In genomic region chr2:74374509-74375205, GRCh38 we compare ENCODE assay signal across 9 cellular contexts. TPM values are rescaled to one million over a fixed set of nuclear protein-coding genes. Genes with fewer than 3 reads are reported as not detected.
DNase-seq lines count a peak whose midpoint lies in the region; ATAC-seq and TF ChIP-seq lines count a peak whose summit lies in the region.
"Had no signal": no experiment of that assay in that cellular context is flagged by ENCODE, and none has a peak within 500 bp of the region (broad histone marks: within the 10 kb centered on the region; RNA-seq: fewer than 3 reads in every experiment).

No MANE protein-coding gene starts in this region.

- peaks cover 0 to 54% of the 10 kb centered on the region in 2 donors for H3K36me3 ChIP-seq in left lung

- peak; percentile 34 for DNase-seq in AG09319 (ENCODE audit: extremely low read depth, low read depth)
- DNase-seq in NCI-H2081 treated with DMSO at 0.1 percent for 48 hours (lab: John Stamatoyannopoulos, UW): peak; percentile 51
- DNase-seq in dermis blood vessel endothelial cell: peak; percentile 19
- peak in 1 of 2 donors; percentile 49 for DNase-seq in left lung
- DNase-seq in type B pancreatic cell (ENCODE audit: extremely low spot score, unreplicated experiment): no peak
- DNase-seq in stimulated activated CD4-positive, alpha-beta T cell treated with anti-CD3 and anti-CD28 coated beads, Interleukin-4, amount 100 ng/mL, for 1 hour: no peak
- no peak for DNase-seq in HuH-7 (ENCODE audit: low spot score)

- H3K4me1 ChIP-seq in left lung: peaks cover 0 to 10% of the 10 kb centered on the region in 2 donors

- H3K27ac Mint-ChIP-seq in type B pancreatic cell: peak overlapping the region; percentile 85
- H3K27ac Mint-ChIP-seq: T-helper 1 cell treated with Interleukin-12 subunit alpha and Interleukin-12 subunit beta and Interleukin-4 antibody, amounts not matched to agents 30 μg/mL and 1 μg/mL, for 36 hours had no signal

- no peaks in the 10 kb centered on the region for H3K9me3 ChIP-seq in left lung

- H3K9me3 Mint-ChIP-seq in type B pancreatic cell: no peaks in the 10 kb centered on the region
- H3K9me3 Mint-ChIP-seq: T-helper 1 cell treated with Interleukin-12 subunit alpha and Interleukin-12 subunit beta and Interleukin-4 antibody, amounts not matched to agents 30 μg/mL and 1 μg/mL, for 36 hours had no signal

- TF ChIP-seq CTCF in AG09319 (IDR thresholded peaks at IDR 0.05; ENCODE audit: low read depth, low read length) (no peak), left lung (IDR thresholded peaks at IDR 0.05) (no peak), type B pancreatic cell (conservative IDR thresholded peaks at IDR 0.05) (no peak)

- intact Hi-C loops in left lung (cut with DNase I): no loop called here

- no peak overlapping the region for H3K27ac ChIP-seq in left lung

- no peaks in the 10 kb centered on the region for H3K27me3 ChIP-seq in left lung

- peak; percentile 86 for ATAC-seq in left lung
- ATAC-seq in HG02759 (IDR thresholded peaks at IDR 0.05; ENCODE audit: unreplicated experiment): no peak

- H3K36me3 Mint-ChIP-seq in type B pancreatic cell: peaks cover 26% of the 10 kb centered on the region

- H3K4me3 ChIP-seq in left lung: no peak overlapping the region

- no peaks in the 10 kb centered on the region for H3K27me3 Mint-ChIP-seq in type B pancreatic cell

- peak overlapping the region; percentile 88 for H3K4me3 Mint-ChIP-seq in type B pancreatic cell
- H3K4me3 Mint-ChIP-seq: T-helper 1 cell treated with Interleukin-12 subunit alpha and Interleukin-12 subunit beta and Interleukin-4 antibody, amounts not matched to agents 30 μg/mL and 1 μg/mL, for 36 hours had no signal

- peaks cover 28% of the 10 kb centered on the region for H3K4me1 Mint-ChIP-seq in type B pancreatic cell (ENCODE audit: unreplicated experiment)

RNA-seq across cellular contexts. Expression of gene DCTN1, which starts 5.5 kb away (rescaled TPM):
- 160 and 207 TPM in 2 replicates for total RNA-seq in dermis blood vessel endothelial cell
- total RNA-seq in left lung: 100 to 1,000 TPM; 121 to 132 TPM
- 120 and 165 TPM in 2 replicates for total RNA-seq in type B pancreatic cell (ENCODE audit: low replicate concordance)

RNA-seq across cellular contexts. Expression of gene SLC4A5, which starts 31.4 kb away (rescaled TPM):
- total RNA-seq in dermis blood vessel endothelial cell: 0.33 TPM in 1 of 2 replicates, not detected in the other
- total RNA-seq in left lung: 1 to 10 TPM; 2.0 to 8.2 TPM
- total RNA-seq in type B pancreatic cell (ENCODE audit: low replicate concordance): 1.5 and 6.4 TPM in 2 replicates

RNA-seq across cellular contexts. Expression of gene C2orf81, which starts 46.8 kb away (rescaled TPM):
- total RNA-seq in dermis blood vessel endothelial cell (0.14 and 0.17 TPM in 2 replicates), left lung (1 to 10 TPM; 2.8 to 3.4 TPM), type B pancreatic cell (ENCODE audit: low replicate concordance) (2.9 and 10.4 TPM in 2 replicates)

RNA-seq across cellular contexts. Expression of gene WDR54, which starts 46.9 kb away (rescaled TPM):
- total RNA-seq in dermis blood vessel endothelial cell (23.3 and 36.9 TPM in 2 replicates), left lung (10 to 100 TPM in 1 of 2 donors, 1 to 10 TPM in 1; 9.2 to 17.7 TPM), type B pancreatic cell (ENCODE audit: low replicate concordance) (10.0 and 41.7 TPM in 2 replicates)

Comparison
In these comparisons a context has a peak if more than half of its experiments do, and no peak if none do; other contexts are left out.
1. DNase-seq: peak in AG09319 (single experiment), NCI-H2081 treated with DMSO at 0.1 percent for 48 hours (single experiment) and dermis blood vessel endothelial cell (single experiment); none in type B pancreatic cell (single experiment), stimulated activated CD4-positive, alpha-beta T cell treated with anti-CD3 and anti-CD28 coated beads, Interleukin-4, amount 100 ng/mL, for 1 hour (single experiment) and HuH-7 (single experiment).